Comparison of ENCODE assay signal across 32 cellular contexts in genomic region chr20:7106910-7107309, GRCh38.
"Had no signal": no experiment of that assay in that cellular context is flagged by ENCODE, and none has a peak within 500 bp of the region (broad histone marks: within the 10 kb centered on the region; RNA-seq: fewer than 3 reads in every experiment).

No MANE protein-coding gene starts in this region.

- H3K27ac ChIP-seq: body of pancreas, brain microvascular endothelial cell, breast epithelium, WERI-Rb-1 had no signal

- DNase-seq: activated CD4-positive, alpha-beta memory T cell treated with anti-CD3 and anti-CD28 coated beads, Interleukin-2, amount 10 ng/mL, durations not matched to agents 7 days and 5 days; activated CD4-positive, alpha-beta T cell treated with anti-CD3 and anti-CD28 coated beads for 1 hour; activated CD4-positive, alpha-beta T cell treated with anti-CD3 and anti-CD28 coated beads for 36 hours; activated CD4-positive, alpha-beta T cell treated with anti-CD3 and anti-CD28 coated beads for 48 hours; activated CD4-positive, alpha-beta T cell treated with anti-CD3 and anti-CD28 coated beads, Interleukin-2, amount 10 ng/mL, durations not matched to agents 7 days and 5 days; activated CD4-positive, alpha-beta T cell treated with anti-CD3 and anti-CD28 coated beads, Interleukin-2, amount 50 U/mL, for 48 hours; activated CD4-positive, CD25-positive, alpha-beta regulatory T cell; activated CD8-positive, alpha-beta memory T cell treated with anti-CD3 and anti-CD28 coated beads for 24 hours; activated CD8-positive, alpha-beta memory T cell treated with anti-CD3 and anti-CD28 coated beads, Interleukin-2, amount 10 ng/mL, durations not matched to agents 7 days and 5 days; activated CD8-positive, alpha-beta memory T cell treated with anti-CD3 and anti-CD28 coated beads, Interleukin-2, amount 50 U/mL, for 48 hours; activated CD8-positive, alpha-beta T cell treated with anti-CD3 and anti-CD28 coated beads, Interleukin-2, amount 10 ng/mL, durations not matched to agents 7 days and 5 days; activated effector memory CD4-positive, alpha-beta T cell treated with Interleukin-2 at 50 U/mL for 16 hours; activated gamma-delta T cell; activated naive CD4-positive, alpha-beta T cell treated with anti-CD3 and anti-CD28 coated beads, Interleukin-2, amount 10 ng/mL, durations not matched to agents 7 days and 5 days; activated naive CD4-positive, alpha-beta T cell treated with Interleukin-2 at 50 U/mL for 16 hours; activated naive CD8-positive, alpha-beta T cell treated with anti-CD3 and anti-CD28 coated beads, Interleukin-2, amount 10 ng/mL, durations not matched to agents 7 days and 5 days; activated naive CD8-positive, alpha-beta T cell treated with anti-CD3 and anti-CD28 coated beads, Interleukin-2, amount 50 U/mL, for 24 hours; activated T-cell treated with anti-CD3 and anti-CD28 coated beads, Interleukin-2, amount 50 U/mL, for 24 hours; activated T-cell treated with anti-CD3 and anti-CD28 coated beads, Interleukin-2, amount 50 U/mL, for 48 hours; amniotic stem cell; aorta; body of pancreas; brain microvascular endothelial cell; central memory CD4-positive, alpha-beta T cell; T-helper 1 cell; T-helper 2 cell; T-helper 9 cell; WERI-Rb-1 had no signal

- FAIRE-seq: astrocyte had no signal

- H3K27me3 ChIP-seq: body of pancreas, brain microvascular endothelial cell, breast epithelium had no signal

- H3K4me1 ChIP-seq: body of pancreas, breast epithelium had no signal

- ATAC-seq: activated CD4-positive, alpha-beta T cell treated with anti-CD3 and anti-CD28 coated beads for 36 hours; activated CD4-positive, CD25-positive, alpha-beta regulatory T cell treated with anti-CD3 and anti-CD28 coated beads, Interleukin-2, amount 50 U/mL, for 24 hours; activated CD8-positive, alpha-beta memory T cell treated with anti-CD3 and anti-CD28 coated beads, Interleukin-2, amount 10 ng/mL, durations not matched to agents 7 days and 5 days; activated CD8-positive, alpha-beta T cell treated with anti-CD3 and anti-CD28 coated beads, Interleukin-2, amount 10 ng/mL, durations not matched to agents 7 days and 5 days; activated naive CD8-positive, alpha-beta T cell treated with anti-CD3 and anti-CD28 coated beads, Interleukin-2, amount 50 U/mL, for 24 hours; body of pancreas; WTC11 had no signal

- H3K36me3 ChIP-seq: brain microvascular endothelial cell, breast epithelium, WERI-Rb-1 had no signal

- H3K9me3 ChIP-seq: body of pancreas, breast epithelium had no signal

- H3K4me3 ChIP-seq: body of pancreas, breast epithelium had no signal
